In the genomic region with DNA sequence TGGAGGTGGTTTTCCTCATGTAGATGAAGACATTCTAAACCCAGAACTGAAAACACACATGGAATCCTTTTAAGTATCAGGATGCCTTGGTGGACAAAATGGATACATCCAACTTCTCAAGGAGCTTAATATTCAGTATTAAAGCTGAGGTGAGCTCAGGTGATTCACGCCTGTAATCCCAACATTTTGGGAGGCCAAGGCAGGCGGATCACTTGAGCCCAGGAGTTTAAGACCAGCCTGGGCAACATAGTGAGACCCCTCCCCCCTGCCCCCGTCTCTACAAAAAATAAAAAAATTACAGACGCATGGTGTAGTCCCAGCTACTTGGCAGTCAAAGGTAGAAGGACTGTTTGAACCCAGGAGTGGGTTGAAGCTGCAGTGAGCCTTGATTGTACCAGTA, we compare ENCODE assay signal across 17 cellular contexts. TPM values are rescaled to one million over a fixed set of nuclear protein-coding genes. Genes with fewer than 3 reads are reported as not detected.
DNase-seq lines count a peak whose midpoint lies in the region; ATAC-seq, FAIRE-seq and TF ChIP-seq lines count a peak whose summit lies in the region.
"Had no signal": no experiment of that assay in that cellular context is flagged by ENCODE, and none has a peak within 500 bp of the region (broad histone marks: within the 10 kb centered on the region; RNA-seq: fewer than 3 reads in every experiment).

No MANE protein-coding gene starts in this region.

- no peaks in the 10 kb centered on the region for H3K4me1 Mint-ChIP-seq in T-helper 17 cell
- no peaks in the 10 kb centered on the region for H3K4me1 Mint-ChIP-seq in activated CD4-positive, alpha-beta memory T cell treated with anti-CD3 and anti-CD28 coated beads for 36 hours (ENCODE audit: low read depth)
- H3K4me1 Mint-ChIP-seq: CD14-positive monocyte, IgD-negative memory B cell had no signal

- no peaks in the 10 kb centered on the region for H3K27me3 Mint-ChIP-seq in T-helper 17 cell
- H3K27me3 Mint-ChIP-seq in activated CD4-positive, alpha-beta memory T cell treated with anti-CD3 and anti-CD28 coated beads for 36 hours, result no peaks in the 10 kb centered on the region
- H3K27me3 Mint-ChIP-seq: IgD-negative memory B cell had no signal

- no peaks in the 10 kb centered on the region for H3K36me3 Mint-ChIP-seq in T-helper 17 cell (ENCODE audit: low read depth)
- peaks cover 7% of the 10 kb centered on the region for H3K36me3 Mint-ChIP-seq in activated CD4-positive, alpha-beta memory T cell treated with anti-CD3 and anti-CD28 coated beads for 36 hours
- H3K36me3 Mint-ChIP-seq: CD14-positive monocyte, IgD-negative memory B cell had no signal

- no peak overlapping the region for H3K27ac Mint-ChIP-seq in T-helper 17 cell
- H3K27ac Mint-ChIP-seq in activated CD4-positive, alpha-beta memory T cell treated with anti-CD3 and anti-CD28 coated beads for 36 hours, result no peak overlapping the region
- H3K27ac Mint-ChIP-seq: CD14-positive monocyte, IgD-negative memory B cell had no signal

- H3K9ac ChIP-seq in HUES48 (ENCODE audit: low read depth, low read length), result peak overlapping the region; percentile 30
- peak overlapping the region in 1 of 4 experiments; percentile 43; a peak in 2 of 7 replicates for H3K9ac ChIP-seq in H1 (replicated peaks in 1 of 4; ENCODE audit: extremely low read depth in 1 of 4, low read depth in 3 of 4, low read length in 3 of 4)
- H3K9ac ChIP-seq in mesendoderm (ENCODE audit: low read length), result no peak overlapping the region
- H3K9ac ChIP-seq in smooth muscle cell (ENCODE audit: low read depth), result no peak overlapping the region

- no peak overlapping the region for H4K8ac ChIP-seq in H1 (ENCODE audit: extremely low read depth, insufficient read depth, low read length)
- no peak overlapping the region for H4K8ac ChIP-seq in mesendoderm (ENCODE audit: low read depth, low read length)

- H3K27me3 ChIP-seq in HUES48 (ENCODE audit: control insufficient read depth, insufficient read depth, low read length), result no peaks in the 10 kb centered on the region
- H3K27me3 ChIP-seq in H1 (replicated peaks in 1 of 4; ENCODE audit: control insufficient read depth in 3 of 4, extremely low read depth in 1 of 4, insufficient read depth in 3 of 4, low read length in 3 of 4), result no peaks in the 10 kb centered on the region
- H3K27me3 ChIP-seq in mesendoderm (ENCODE audit: insufficient read depth, low read length, poor library complexity), result no peaks in the 10 kb centered on the region
- no peaks in the 10 kb centered on the region for H3K27me3 ChIP-seq in smooth muscle cell (ENCODE audit: low read depth)

- H2BK5ac ChIP-seq in H1 (ENCODE audit: low read depth, low read length), result peak overlapping the region; percentile 94
- H2BK5ac ChIP-seq in mesendoderm (ENCODE audit: low read length), result no peak overlapping the region

- DNase-seq in H1 (ENCODE audit: low read depth in 1 of 2, low spot score in 2 of 2) (no peak), mesendoderm (no peak), smooth muscle cell (lab: John Stamatoyannopoulos, UW; ENCODE audit: unreplicated experiment) (no peak), NCI-H748 (lab: John Stamatoyannopoulos, UW; ENCODE audit: unreplicated experiment) (no peak), T-helper 17 cell (no peak), MV-4-11 (lab: John Stamatoyannopoulos, UW) (no peak)
- DNase-seq in activated CD4-positive, alpha-beta memory T cell treated with anti-CD3 and anti-CD28 coated beads for 36 hours, result no peak
- DNase-seq: DMS53, NCI-H1436, NCI-H2029 treated with DMSO at 0.1 percent for 48 hours, NCI-H510A treated with DMSO at 0.1 percent for 48 hours, OCI-M1 had no signal

- WGBS in H1 (ENCODE audit: extremely low coverage in 1 of 2, insufficient coverage in 1 of 2, insufficient read length in 1 of 2, insufficient replicate concordance in 2 of 2, low coverage in 1 of 2, low lambda C conversion rate in 2 of 2, missing lambda C conversion rate in 1 of 2), 2 experiments, result 37% methylated on average over 4 of the region's 4 CpGs; no CpG with 5 or more reads in 1 of the 2 experiments
- WGBS in mesendoderm (ENCODE audit: extremely low coverage, insufficient coverage, low lambda C conversion rate), result no CpG with 5 or more reads among the region's 4 CpGs
- WGBS in smooth muscle cell (ENCODE audit: low lambda C conversion rate), result 75% methylated on average over 4 of the region's 4 CpGs

- peak overlapping the region; percentile 97; the same call in 1 of the 2 replicates for H2BK20ac ChIP-seq in H1 (ENCODE audit: low read length)

- no peak overlapping the region for H3K23ac ChIP-seq in H1 (ENCODE audit: insufficient read length)
- H3K23ac ChIP-seq in mesendoderm (ENCODE audit: low read length), result no peak overlapping the region

- H3K27ac ChIP-seq in HUES48 (ENCODE audit: low read depth, low read length) (peak overlapping the region; percentile 97), H1 (ENCODE audit: low read depth, low read length) (peak overlapping the region; percentile 38; the same call in 1 of the 2 replicates), mesendoderm (ENCODE audit: low read depth, low read length) (no peak overlapping the region), smooth muscle cell (ENCODE audit: low read depth) (no peak overlapping the region)

- H3K18ac ChIP-seq in H1 (ENCODE audit: extremely low read depth, low read length) (peak overlapping the region; percentile 24; the same call in 1 of the 2 replicates), mesendoderm (ENCODE audit: low read length) (peak overlapping the region; percentile 70)

- peak overlapping the region; percentile 87 for H4K91ac ChIP-seq in H1 (replicated peaks; ENCODE audit: insufficient read length, low read length)

- TF ChIP-seq RAD21 in H1 (IDR thresholded peaks at IDR 0.05 in 1 of 2, conservative IDR thresholded peaks at IDR 0.05 in 1 of 2; ENCODE audit: low read depth in 2 of 2, low read length in 2 of 2), result no peak

- H2BK120ac ChIP-seq in H1 (replicated peaks; ENCODE audit: low read depth, low read length) (peak overlapping the region; percentile 57), mesendoderm (ENCODE audit: low read depth, low read length) (no peak overlapping the region)

- H3K79me2 ChIP-seq in H1 (ENCODE audit: control insufficient read depth in 1 of 2, insufficient read depth in 2 of 2, low read length in 2 of 2), result no peaks in the 10 kb centered on the region
- no peaks in the 10 kb centered on the region for H3K79me2 ChIP-seq in mesendoderm (ENCODE audit: control insufficient read depth, insufficient read depth, low read length)
- no peaks in the 10 kb centered on the region for H3K79me2 ChIP-seq in smooth muscle cell (ENCODE audit: low read depth)

- TF ChIP-seq EP300 in H1 (IDR thresholded peaks at IDR 0.05; ENCODE audit: borderline replicate concordance in 1 of 2, low read depth in 2 of 2, low read length in 2 of 2), result no peak

- no peaks in the 10 kb centered on the region for H3F3A ChIP-seq in smooth muscle cell (ENCODE audit: low read depth)

- H3K4me3 ChIP-seq in HUES48 (ENCODE audit: low read depth, low read length), result peak overlapping the region; percentile 14; the same call in 1 of the 2 replicates
- H3K4me3 ChIP-seq in H1 (ENCODE audit: extremely low read depth in 1 of 4, insufficient read depth in 2 of 4, low read depth in 3 of 4, low read length in 4 of 4), result peak overlapping the region in 2 of 4 experiments; percentile 19 to 40; a peak in 1 of 8 replicates
- no peak overlapping the region for H3K4me3 ChIP-seq in mesendoderm (ENCODE audit: low read length)
- no peak overlapping the region for H3K4me3 ChIP-seq in smooth muscle cell
- H3K4me3 ChIP-seq: HAP-1 had no signal

- H4K20me1 ChIP-seq in H1 (replicated peaks in 1 of 2; ENCODE audit: control insufficient read depth in 1 of 2, insufficient read depth in 2 of 2, low read length in 2 of 2) (no peaks in the 10 kb centered on the region), smooth muscle cell (ENCODE audit: low read depth) (no peaks in the 10 kb centered on the region)

- intact Hi-C loops in activated CD4-positive, alpha-beta memory T cell treated with anti-CD3 and anti-CD28 coated beads for 36 hours (cut with micrococcal nuclease), result no loop called here

- H3K4me1 ChIP-seq in HUES48 (ENCODE audit: control insufficient read depth, insufficient read depth, low read length), result peaks cover 23% of the 10 kb centered on the region
- H3K4me1 ChIP-seq in H1 (replicated peaks in 1 of 4; ENCODE audit: control insufficient read depth in 3 of 4, insufficient read depth in 4 of 4, low read length in 3 of 4), result peaks cover 0 to 21% (median 11%) of the 10 kb centered on the region in 4 experiments; a peak in 5 of 7 replicates
- no peaks in the 10 kb centered on the region for H3K4me1 ChIP-seq in mesendoderm (ENCODE audit: control insufficient read depth, low read depth, low read length)
- peaks cover 11% of the 10 kb centered on the region for H3K4me1 ChIP-seq in smooth muscle cell (ENCODE audit: low read depth)
- H3K4me1 ChIP-seq: HAP-1 had no signal

- TF ChIP-seq CTCF in H1 (IDR thresholded peaks at IDR 0.05; ENCODE audit: control extremely low read depth in 1 of 3, insufficient read depth in 1 of 3, low read depth in 1 of 3, low read length in 3 of 3), result no peak
- no peak for TF ChIP-seq CTCF in smooth muscle cell (IDR thresholded peaks at IDR 0.05; ENCODE audit: borderline replicate concordance, insufficient read depth, poor library complexity, severe bottlenecking)

- H3K56ac ChIP-seq in H1 (replicated peaks; ENCODE audit: insufficient read length, low read depth, low read length), result no peak overlapping the region
- H3K56ac ChIP-seq in mesendoderm (ENCODE audit: low read length), result peak overlapping the region; percentile 60

- H3K4me3 Mint-ChIP-seq in T-helper 17 cell, result no peak overlapping the region
- H3K4me3 Mint-ChIP-seq in activated CD4-positive, alpha-beta memory T cell treated with anti-CD3 and anti-CD28 coated beads for 36 hours, result no peak overlapping the region
- H3K4me3 Mint-ChIP-seq: CD14-positive monocyte, IgD-negative memory B cell had no signal

- no peak for TF ChIP-seq POLR2A in H1 (IDR thresholded peaks at IDR 0.05; ENCODE audit: control extremely low read depth in 1 of 2, low read depth in 2 of 2, low read length in 2 of 2)

- H2BK12ac ChIP-seq in H1 (ENCODE audit: low read depth, low read length), result peak overlapping the region; percentile 85; the same call in 1 of the 2 replicates

- no peaks in the 10 kb centered on the region for H3K79me1 ChIP-seq in H1 (ENCODE audit: low read depth, low read length)
- no peaks in the 10 kb centered on the region for H3K79me1 ChIP-seq in mesendoderm (ENCODE audit: low read length)

- POLR2A ChIA-PET in H1 (lab: Charles Lee; ENCODE audit: partially characterized antibody), result interaction anchor here (0.8 to 1.9 kb wide), 8 partner anchors 18 to 140 kb away, joined by 3 to 11 read pairs (median 4); no protein-coding TSS in a partner anchor
- POLR2A ChIA-PET in activated CD4-positive, alpha-beta memory T cell treated with anti-CD3 and anti-CD28 coated beads for 36 hours (lab: Charles Lee), result no interaction called here

- H3K14ac ChIP-seq in H1 (ENCODE audit: insufficient read length), result no peak overlapping the region

- peak overlapping the region; percentile 48 for H3K4ac ChIP-seq in H1 (replicated peaks; ENCODE audit: insufficient read length, low read depth, low read length)
- no peak overlapping the region for H3K4ac ChIP-seq in mesendoderm (ENCODE audit: low read depth, low read length)

- H2AK5ac ChIP-seq in H1 (ENCODE audit: low read depth, low read length) (0 out of 2 replicates have a peak overlapping the region, but pooled peaks have one; percentile 65), mesendoderm (ENCODE audit: low read length) (no peak overlapping the region)

- peaks cover 26% of the 10 kb centered on the region for H3K9me3 Mint-ChIP-seq in activated CD4-positive, alpha-beta memory T cell treated with anti-CD3 and anti-CD28 coated beads for 36 hours

- H3K36me3 ChIP-seq in HUES48 (ENCODE audit: control insufficient read depth, insufficient read depth, low read length) (no peaks in the 10 kb centered on the region), H1 (ENCODE audit: control insufficient read depth in 2 of 4, insufficient read depth in 4 of 4, low read length in 3 of 4) (peaks cover 0 to 6% (median 2%) of the 10 kb centered on the region in 4 experiments; a peak in 3 of 8 replicates), mesendoderm (ENCODE audit: control insufficient read depth, insufficient read depth, low read length) (no peaks in the 10 kb centered on the region), smooth muscle cell (ENCODE audit: low read depth) (no peaks in the 10 kb centered on the region)
- H3K36me3 ChIP-seq: HAP-1 had no signal

- H2AFZ ChIP-seq in H1 (ENCODE audit: low read length) (no peak overlapping the region), smooth muscle cell (ENCODE audit: low read depth) (peak overlapping the region; percentile 86)

- H4K5ac ChIP-seq in H1 (ENCODE audit: insufficient read length, low read depth, low read length), result no peak overlapping the region
- H4K5ac ChIP-seq in mesendoderm (ENCODE audit: low read length), result no peak overlapping the region

- H3K4me2 ChIP-seq in H1 (ENCODE audit: insufficient read depth in 1 of 2, low read depth in 2 of 2, low read length in 2 of 2) (peak overlapping the region; percentile 44 to 46), mesendoderm (ENCODE audit: low read length) (no peak overlapping the region), smooth muscle cell (no peak overlapping the region)

- H3K23me2 ChIP-seq in H1 (ENCODE audit: low read depth, low read length), result no peaks in the 10 kb centered on the region

- CTCF ChIA-PET in H1 (lab: Charles Lee; ENCODE audit: partially characterized antibody), result interaction anchor here (0.5 to 6.2 kb wide), 16 partner anchors 11 to 641 kb away, joined by 3 to 52 read pairs (median 6); no protein-coding TSS in a partner anchor
- CTCF ChIA-PET in activated CD4-positive, alpha-beta memory T cell treated with anti-CD3 and anti-CD28 coated beads for 36 hours (lab: Charles Lee), result no interaction called here

- peaks cover 8% of the 10 kb centered on the region for H3K9me3 ChIP-seq in HUES48 (ENCODE audit: control insufficient read depth, insufficient read depth, low read length)
- peaks cover 8 to 11% of the 10 kb centered on the region in 2 experiments for H3K9me3 ChIP-seq in H1 (ENCODE audit: insufficient read depth in 2 of 2, low read depth in 1 of 2, low read length in 1 of 2)
- H3K9me3 ChIP-seq in smooth muscle cell (replicated peaks; ENCODE audit: low read depth), result no peaks in the 10 kb centered on the region
- H3K9me3 ChIP-seq in T-helper 17 cell (ENCODE audit: control insufficient read depth, low read length, poor library complexity, severe bottlenecking), result no peaks in the 10 kb centered on the region

- H2BK15ac ChIP-seq in H1 (ENCODE audit: low read length) (no peak overlapping the region), mesendoderm (replicated peaks; ENCODE audit: low read depth) (no peak overlapping the region)

- ATAC-seq in T-helper 17 cell, result no peak

- no peak for FAIRE-seq in H1 (lab: Jason Lieb, UNC)

RNA-seq across cellular contexts. Expression of gene DPRX, which starts 28.8 kb away (rescaled TPM):
- total RNA-seq in H1 (2021; fragmentation: NEBNext Ultra II Directional; extraction: Animal tissue kit (Norgen Biotek cat#: 25700)), result not detected in 2 replicates
- not detected in 2 replicates for polyA plus RNA-seq in H1 (2011; rRNA removed)
- not detected for polyA plus RNA-seq in H1 (2011; cell fraction: cytosol; rRNA removed)
- not detected for polyA plus RNA-seq in H1 (2011; cell fraction: nucleus; rRNA removed)
- polyA plus RNA-seq in H1 (2012, experiment 1 of 2), result not detected in 4 replicates
- polyA plus RNA-seq in H1 (2012, experiment 2 of 2), result not detected
- 0.10 TPM for polyA plus RNA-seq in H1 (2013, experiment 1 of 2)
- polyA plus RNA-seq in H1 (2013, experiment 2 of 2), result not detected
- polyA minus RNA-seq in H1 (2011; rRNA and poly(A)+ RNA removed), result not detected in 2 replicates
- not detected for polyA minus RNA-seq in H1 (2011; cell fraction: cytosol; rRNA and poly(A)+ RNA removed)
- not detected for polyA minus RNA-seq in H1 (2011; cell fraction: nucleus; rRNA and poly(A)+ RNA removed)
- not detected for polyA plus RNA-seq in mesendoderm (2013, experiment 1 of 2)
- 0.13 TPM for polyA plus RNA-seq in mesendoderm (2013, experiment 2 of 2)
- not detected in 2 replicates for total RNA-seq in smooth muscle cell
- not detected in 2 replicates for polyA plus RNA-seq in smooth muscle cell
- not detected for total RNA-seq in T-helper 17 cell
- total RNA-seq in activated CD4-positive, alpha-beta memory T cell treated with anti-CD3 and anti-CD28 coated beads for 36 hours, result not detected
- total RNA-seq: A673 had no signal
- polyA plus RNA-seq: CD14-positive monocyte, IgD-negative memory B cell had no signal

Comparison
In these comparisons a context has a peak if more than half of its experiments do, and no peak if none do; other contexts are left out.
1. H3K27ac ChIP-seq: peak in HUES48 (single experiment) and H1 (single experiment); none in mesendoderm (single experiment) and smooth muscle cell (single experiment).
2. H3K4me2 ChIP-seq: peak in H1 (2 of 2); none in mesendoderm (single experiment) and smooth muscle cell (single experiment).